8 cellular contexts compared by ENCODE assay signal in the genomic region with DNA sequence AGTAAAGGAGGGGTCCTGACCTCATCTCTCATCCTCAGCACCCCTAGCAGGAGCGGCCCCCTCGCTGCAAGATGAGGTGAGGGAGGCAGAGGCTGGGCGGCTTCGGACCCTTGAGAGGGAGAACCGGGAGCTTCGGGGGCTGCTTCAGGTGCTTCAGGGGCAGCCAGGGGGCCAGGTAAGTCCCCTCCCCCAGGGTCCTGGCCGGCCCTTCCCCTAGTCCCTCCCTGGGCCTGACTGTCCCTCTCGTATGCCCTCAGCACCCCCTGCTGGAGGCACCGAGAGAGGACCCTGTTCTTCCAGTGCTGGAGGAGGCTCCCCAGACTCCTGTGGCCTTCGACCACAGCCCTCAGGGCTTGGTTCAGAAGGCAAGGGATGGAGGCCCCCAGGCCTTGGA. TPM values are rescaled to one million over a fixed set of nuclear protein-coding genes. Genes with fewer than 3 reads are reported as not detected.
DNase-seq lines count a peak whose midpoint lies in the region; ATAC-seq, FAIRE-seq and TF ChIP-seq lines count a peak whose summit lies in the region.

No MANE protein-coding gene starts in this region.

- H3K27ac ChIP-seq in A549 = peak overlapping the region; percentile 2 to 93; a peak in 4 of 6 replicates
- no peak overlapping the region for H3K27ac ChIP-seq in RWPE2 (ENCODE audit: poor library complexity, severe bottlenecking)
- H3K27ac ChIP-seq in left ventricle myocardium inferior (replicated peaks) = no peak overlapping the region

- peak; percentile 68 to 70 for TF ChIP-seq RAD21 in A549 (conservative IDR thresholded peaks at IDR 0.05 in 1 of 2, IDR thresholded peaks at IDR 0.05 in 1 of 2)

- H3K4me2 ChIP-seq in A549 = no peak overlapping the region

- TF ChIP-seq CTCF in A549 (IDR thresholded peaks at IDR 0.05) = peak; percentile 36; the same call in 2 of the 3 replicates
- peak; percentile 21 for TF ChIP-seq CTCF in GM06990 (IDR thresholded peaks at IDR 0.05; ENCODE audit: insufficient read depth, low read length, poor library complexity, severe bottlenecking)
- no peak for TF ChIP-seq CTCF in RWPE2 (IDR thresholded peaks at IDR 0.05; ENCODE audit: poor library complexity, severe bottlenecking)
- TF ChIP-seq CTCF in left ventricle myocardium inferior (IDR thresholded peaks at IDR 0.05; ENCODE audit: borderline replicate concordance) = peak; percentile 53

- H3K36me3 ChIP-seq in GM06990 (ENCODE audit: control insufficient read depth, insufficient read depth, low read length) = peaks cover 26% of the 10 kb centered on the region
- no peaks in the 10 kb centered on the region for H3K36me3 ChIP-seq in RWPE2 (ENCODE audit: low read depth)
- no peaks in the 10 kb centered on the region for H3K36me3 ChIP-seq in left ventricle myocardium inferior

- H3K4me1 ChIP-seq in A549 (peaks cover 22% of the 10 kb centered on the region), RWPE2 (ENCODE audit: insufficient read depth, poor library complexity, severe bottlenecking) (peaks cover 11% of the 10 kb centered on the region), left ventricle myocardium inferior (peaks cover 18% of the 10 kb centered on the region)

- CTCF ChIA-PET in A549 (lab: Yijun Ruan, JAX) = interaction anchor here (0.8 to 33.9 kb wide), 8 partner anchors 9 to 105 kb away, joined by 3 to 996 read pairs (median 6); partner anchors contain the start of genes CATSPERZ, ESRRA, PRDX5 and TRMT112

- intact Hi-C loops in left ventricle myocardium inferior (cut with micrococcal nuclease) = no loop called here

- H3K27me3 ChIP-seq in GM06990 (replicated peaks; ENCODE audit: control insufficient read depth, insufficient read depth, low read length) (no peaks in the 10 kb centered on the region), RWPE2 (ENCODE audit: insufficient read depth, poor library complexity, severe bottlenecking) (no peaks in the 10 kb centered on the region), left ventricle myocardium inferior (ENCODE audit: low read depth) (peaks cover 7% of the 10 kb centered on the region)

- WGBS in A549 (ENCODE audit: missing lambda C conversion rate) = 70% methylated on average over 10 of the region's 10 CpGs

- POLR2A ChIA-PET in A549 (lab: Yijun Ruan, JAX) = no interaction called here

- DNase-seq in A549 (ENCODE audit: low read depth in 1 of 2, low spot score in 1 of 2) = peak; percentile 26 to 52
- DNase-seq in GM06990 (ENCODE audit: extremely low read depth, insufficient read length) = no peak
- peak; percentile 65 for DNase-seq in RWPE2 (ENCODE audit: low spot score)
- no peak for DNase-seq in left ventricle myocardium inferior
- no peak for DNase-seq in NAMALWA (ENCODE audit: low spot score)
- DNase-seq in SW 1271 (lab: John Stamatoyannopoulos, UW) = no peak

- H3K9me3 ChIP-seq in A549 (no peaks in the 10 kb centered on the region), RWPE2 (ENCODE audit: severe bottlenecking) (no peaks in the 10 kb centered on the region), left ventricle myocardium inferior (replicated peaks) (no peaks in the 10 kb centered on the region)

- FAIRE-seq in A549 (lab: Jason Lieb, UNC) = no peak

- H3K4me3 ChIP-seq in A549 (no peak overlapping the region), GM06990 (replicated peaks; ENCODE audit: low read depth, low read length) (no peak overlapping the region), RWPE2 (ENCODE audit: severe bottlenecking) (no peak overlapping the region), left ventricle myocardium inferior (no peak overlapping the region)

- peak in 1 of 2 experiments; percentile 42; a peak in 3 of 6 replicates for ATAC-seq in A549
- no peak for ATAC-seq in RWPE2 (ENCODE audit: low read depth)
- no peak for ATAC-seq in GM18511 (IDR thresholded peaks at IDR 0.05; ENCODE audit: unreplicated experiment)
- no peak for ATAC-seq in HG02852 (IDR thresholded peaks at IDR 0.05; ENCODE audit: unreplicated experiment)

- no peak for TF ChIP-seq POLR2A in A549 (IDR thresholded peaks at IDR 0.05; ENCODE audit: low read length)

- no peak for TF ChIP-seq EP300 in A549 (IDR thresholded peaks at IDR 0.05)

TF ChIP-seq in A549, 52 proteins besides CTCF, POLR2A, EP300 and RAD21:
- TF ChIP-seq CHD2 (IDR thresholded peaks at IDR 0.05; ENCODE audit: low read length, partially characterized antibody) (no peak), HMGXB4 (CRISPR knock-in tag; IDR thresholded peaks at IDR 0.05; ENCODE audit: borderline replicate concordance) (no peak), SREBF2 (IDR thresholded peaks at IDR 0.05) (no peak), SMC3 (IDR thresholded peaks at IDR 0.05) (peak; percentile 48)

RNA-seq across cellular contexts. Expression of gene CCDC88B, which starts 3.7 kb away (rescaled TPM):
- polyA plus RNA-seq in A549 (2011; rRNA removed) = 4.8 and 5.7 TPM in 2 replicates
- 9.6 and 10.2 TPM in 2 replicates for polyA plus RNA-seq in A549 (2012; cell fraction: cytosol; rRNA removed)
- polyA plus RNA-seq in A549 (2012; cell fraction: nucleus; rRNA removed) = 10.0 and 12.3 TPM in 2 replicates
- polyA plus RNA-seq in A549 (2017; fragmentation: RNase III; extraction: RNeasy Plus Mini Kit Qiagen cat#74134 plus additional on column Dnase treatment) = 8.8 to 10.3 TPM (median 9.7 TPM) in 3 replicates
- 1.4 and 1.8 TPM in 2 replicates for polyA minus RNA-seq in A549 (2011; rRNA and poly(A)+ RNA removed)
- 7.5 TPM for total RNA-seq in left ventricle myocardium inferior

RNA-seq across cellular contexts. Expression of gene RPS6KA4, which starts 15.2 kb away (rescaled TPM):
- polyA plus RNA-seq in A549 (2011; rRNA removed) (19.1 and 21.4 TPM in 2 replicates), A549 (2017; fragmentation: RNase III; extraction: RNeasy Plus Mini Kit Qiagen cat#74134 plus additional on column Dnase treatment) (34.5 to 40.4 TPM (median 35.9 TPM) in 3 replicates)
- polyA plus RNA-seq in A549 (2012; cell fraction: cytosol; rRNA removed) = 39.3 and 53.0 TPM in 2 replicates
- polyA plus RNA-seq in A549 (2012; cell fraction: nucleus; rRNA removed) = 69.4 and 106 TPM in 2 replicates
- polyA minus RNA-seq in A549 (2011; rRNA and poly(A)+ RNA removed) = 29.3 and 30.1 TPM in 2 replicates
- total RNA-seq in left ventricle myocardium inferior = 16.8 TPM

RNA-seq across cellular contexts. Expression of gene PRDX5, which starts 25.8 kb away (rescaled TPM):
- 305 and 377 TPM in 2 replicates for polyA plus RNA-seq in A549 (2011; rRNA removed)
- 572 and 685 TPM in 2 replicates for polyA plus RNA-seq in A549 (2012; cell fraction: cytosol; rRNA removed)
- 250 and 325 TPM in 2 replicates for polyA plus RNA-seq in A549 (2012; cell fraction: nucleus; rRNA removed)
- 442 to 500 TPM (median 491 TPM) in 3 replicates for polyA plus RNA-seq in A549 (2017; fragmentation: RNase III; extraction: RNeasy Plus Mini Kit Qiagen cat#74134 plus additional on column Dnase treatment)
- polyA minus RNA-seq in A549 (2011; rRNA and poly(A)+ RNA removed) = 81.0 and 91.2 TPM in 2 replicates
- total RNA-seq in left ventricle myocardium inferior = 321 TPM

RNA-seq across cellular contexts. Expression of gene TRMT112, which starts 26.4 kb away (rescaled TPM):
- polyA plus RNA-seq in A549 (2011; rRNA removed) (305 and 363 TPM in 2 replicates), A549 (2017; fragmentation: RNase III; extraction: RNeasy Plus Mini Kit Qiagen cat#74134 plus additional on column Dnase treatment) (424 to 447 TPM (median 440 TPM) in 3 replicates)
- polyA plus RNA-seq in A549 (2012; cell fraction: cytosol; rRNA removed) = 405 and 507 TPM in 2 replicates
- 233 and 467 TPM in 2 replicates for polyA plus RNA-seq in A549 (2012; cell fraction: nucleus; rRNA removed)
- polyA minus RNA-seq in A549 (2011; rRNA and poly(A)+ RNA removed) = 74.2 and 84.5 TPM in 2 replicates
- total RNA-seq in left ventricle myocardium inferior = 97.5 TPM

RNA-seq across cellular contexts. Expression of gene ESRRA, which starts 38.4 kb away (rescaled TPM):
- polyA plus RNA-seq in A549 (2011; rRNA removed) (13.9 and 15.2 TPM in 2 replicates), A549 (2017; fragmentation: RNase III; extraction: RNeasy Plus Mini Kit Qiagen cat#74134 plus additional on column Dnase treatment) (30.9 to 35.5 TPM (median 33.5 TPM) in 3 replicates)
- polyA plus RNA-seq in A549 (2012; cell fraction: cytosol; rRNA removed) = 30.4 and 39.1 TPM in 2 replicates
- polyA plus RNA-seq in A549 (2012; cell fraction: nucleus; rRNA removed) = 43.3 and 53.6 TPM in 2 replicates
- 11.4 and 19.0 TPM in 2 replicates for polyA minus RNA-seq in A549 (2011; rRNA and poly(A)+ RNA removed)
- total RNA-seq in left ventricle myocardium inferior = 213 TPM

Comparison
In these comparisons a context has a peak if more than half of its experiments do, and no peak if none do; other contexts are left out.
1. DNase-seq: peak in A549 (2 of 2) and RWPE2 (single experiment); none in GM06990 (single experiment), left ventricle myocardium inferior (single experiment), NAMALWA (single experiment) and SW 1271 (0 of 2).
2. H3K27ac ChIP-seq: peak in A549 (2 of 2); none in RWPE2 (single experiment) and left ventricle myocardium inferior (single experiment).